8 cellular contexts compared by ENCODE assay signal in genomic region chr6:42984001-42984923, GRCh38. TPM values are rescaled to one million over a fixed set of nuclear protein-coding genes. Genes with fewer than 3 reads are reported as not detected.
A peak's percentile ranks its signal among the peaks of the same experiment; 100 is the strongest.
DNase-seq lines count a peak whose midpoint lies in the region; ATAC-seq, FAIRE-seq and TF ChIP-seq lines count a peak whose summit lies in the region.

TSS of gene PPP2R5D (plus strand) at chr6:42984570. CDS start at chr6:42984678, 108 bp downstream.

- H3K36me3 ChIP-seq in KOPT-K1 (ENCODE audit: insufficient read depth, low read length) (peaks cover 26% of the 10 kb centered on the region), esophagus muscularis mucosa (peaks cover 2 to 4% (median 3%) of the 10 kb centered on the region in 4 donors), muscle layer of duodenum (ENCODE audit: control insufficient read depth in 1 of 2, insufficient read depth in 2 of 2, low read length in 2 of 2) (peaks cover 4 to 6% of the 10 kb centered on the region in 2 donors)

- H3K27ac ChIP-seq in KOPT-K1 (ENCODE audit: low read depth, low read length, poor library complexity, severe bottlenecking) (peak within 1 kb of the TSS; percentile 70), esophagus muscularis mucosa (replicated peaks in 1 of 4) (peak within 1 kb of the TSS; percentile 91 to 95 (median 92)), muscle layer of duodenum (ENCODE audit: low read length) (peak within 1 kb of the TSS; percentile 84)

- H3K9me3 Mint-ChIP-seq in activated T-cell treated with anti-CD3 and anti-CD28 coated beads, Interleukin-2, amount 50 U/mL, for 72 hours = no peaks in the 10 kb centered on the region

- TF ChIP-seq EP300 in esophagus muscularis mucosa (IDR thresholded peaks at IDR 0.05) = no peak

- ATAC-seq in GM21786 (IDR thresholded peaks at IDR 0.05; ENCODE audit: unreplicated experiment) = peak; percentile 95
- ATAC-seq in activated T-cell treated with anti-CD3 and anti-CD28 coated beads, Interleukin-2, amount 50 U/mL, for 72 hours (replicated peaks in 1 of 2) = peak; percentile 92 to 94

- peak; percentile 84 for FAIRE-seq in RCC 7860 (lab: Jason Lieb, UNC)

- peak within 1 kb of the TSS; percentile 81 to 99 for H3K4me3 Mint-ChIP-seq in activated T-cell treated with anti-CD3 and anti-CD28 coated beads, Interleukin-2, amount 50 U/mL, for 72 hours

- 1% methylated on average over 46 of the region's 59 CpGs for WGBS in esophagus muscularis mucosa

- H3K27me3 ChIP-seq in esophagus muscularis mucosa (no peaks in the 10 kb centered on the region), muscle layer of duodenum (ENCODE audit: low read depth, low read length) (no peaks in the 10 kb centered on the region)

- H3K27ac Mint-ChIP-seq in activated T-cell treated with anti-CD3 and anti-CD28 coated beads, Interleukin-2, amount 50 U/mL, for 72 hours = peak within 1 kb of the TSS; percentile 71

- H3K36me3 Mint-ChIP-seq in activated T-cell treated with anti-CD3 and anti-CD28 coated beads, Interleukin-2, amount 50 U/mL, for 72 hours (ENCODE audit: insufficient read depth in 2 of 2) = peaks cover 2 to 5% of the 10 kb centered on the region in 2 donors

- intact Hi-C loops in esophagus muscularis mucosa (cut with DNase I) = no loop called here

- H3K4me3 ChIP-seq in esophagus muscularis mucosa (peak within 1 kb of the TSS; percentile 83 to 96 (median 91)), muscle layer of duodenum (ENCODE audit: low read depth in 1 of 2, low read length in 2 of 2) (peak within 1 kb of the TSS; percentile 82 to 83)

- H3K27me3 Mint-ChIP-seq in activated T-cell treated with anti-CD3 and anti-CD28 coated beads, Interleukin-2, amount 50 U/mL, for 72 hours (ENCODE audit: low read depth) = no peaks in the 10 kb centered on the region

- peaks cover 52% of the 10 kb centered on the region for H3K4me1 Mint-ChIP-seq in activated T-cell treated with anti-CD3 and anti-CD28 coated beads, Interleukin-2, amount 50 U/mL, for 72 hours (ENCODE audit: low read depth)

- H3K4me1 ChIP-seq in esophagus muscularis mucosa (peaks cover 49 to 70% (median 61%) of the 10 kb centered on the region in 4 donors), muscle layer of duodenum (ENCODE audit: control insufficient read depth in 1 of 2, insufficient read depth in 2 of 2, low read length in 2 of 2) (peaks cover 31 to 46% of the 10 kb centered on the region in 2 donors)

- TF ChIP-seq POLR2A in esophagus muscularis mucosa (IDR thresholded peaks at IDR 0.05; ENCODE audit: low read depth) = no peak

- H3K9me3 ChIP-seq in KOPT-K1 (ENCODE audit: insufficient read depth, low read length, poor library complexity, severe bottlenecking) = no peaks in the 10 kb centered on the region
- H3K9me3 ChIP-seq in esophagus muscularis mucosa = no peaks in the 10 kb centered on the region
- no peaks in the 10 kb centered on the region for H3K9me3 ChIP-seq in muscle layer of duodenum (ENCODE audit: control insufficient read depth in 1 of 2, low read length in 2 of 2)

- TF ChIP-seq CTCF in esophagus muscularis mucosa (IDR thresholded peaks at IDR 0.05) = no peak

- DNase-seq in DMS79 (lab: John Stamatoyannopoulos, UW) (peak; percentile 99), RCC 7860 (ENCODE audit: low spot score) (peak; percentile 94), esophagus muscularis mucosa (ENCODE audit: extremely low spot score) (peak; percentile 99)
- peak; percentile 96 to 98 for DNase-seq in activated T-cell treated with anti-CD3 and anti-CD28 coated beads, Interleukin-2, amount 50 U/mL, for 72 hours
- DNase-seq in stimulated activated CD8-positive, alpha-beta memory T cell treated with anti-CD3 and anti-CD28 coated beads, Interleukin-7, amount 100 ng/mL, for 4 hours (ENCODE audit: low read depth in 2 of 2) = peak; percentile 95 to 97

RNA-seq across cellular contexts. Expression of gene PPP2R5D, which starts in this region (rescaled TPM):
- 10 to 100 TPM; 51.3 to 60.5 TPM for total RNA-seq in activated T-cell treated with anti-CD3 and anti-CD28 coated beads, Interleukin-2, amount 50 U/mL, for 72 hours
- 10 to 100 TPM; 35.3 to 48.2 (median 42.4) TPM for total RNA-seq in esophagus muscularis mucosa

Comparison
In these comparisons a context has a peak if more than half of its experiments do, and no peak if none do; other contexts are left out.
1. Peak in every context shown above with its lines: DNase-seq, ATAC-seq, H3K4me3 ChIP-seq and H3K27ac ChIP-seq.